Comparison of ENCODE assay signal across 17 cellular contexts in genomic region chr21:17532292-17532691, GRCh38. TPM values are rescaled to one million over a fixed set of nuclear protein-coding genes. Genes with fewer than 3 reads are reported as not detected.
DNase-seq lines count a peak whose midpoint lies in the region; ATAC-seq and TF ChIP-seq lines count a peak whose summit lies in the region.
"Had no signal": no experiment of that assay in that cellular context is flagged by ENCODE, and none has a peak within 500 bp of the region (broad histone marks: within the 10 kb centered on the region; RNA-seq: fewer than 3 reads in every experiment).

No MANE protein-coding gene starts in this region.

- H3K4me3 ChIP-seq in osteoblast (ENCODE audit: insufficient read depth, low read length) = no peak overlapping the region
- no peak overlapping the region for H3K4me3 ChIP-seq in CD8-positive, alpha-beta T cell (ENCODE audit: low read depth, low read length)
- H3K4me3 ChIP-seq: BLaER1 had no signal

- POLR2A ChIA-PET in WTC11 (lab: Charles Lee) = no interaction called here
- POLR2A ChIA-PET in CD8-positive, alpha-beta T cell (lab: Charles Lee) = no interaction called here

- no peaks in the 10 kb centered on the region for H3K4me1 ChIP-seq in osteoblast (ENCODE audit: insufficient read depth, low read length)
- no peaks in the 10 kb centered on the region for H3K4me1 ChIP-seq in CD8-positive, alpha-beta T cell (ENCODE audit: insufficient read depth, low read length)
- H3K4me1 ChIP-seq: BLaER1 had no signal

- TF ChIP-seq CTCF in WTC11 (IDR thresholded peaks at IDR 0.05) = no peak
- no peak for TF ChIP-seq CTCF in osteoblast (IDR thresholded peaks at IDR 0.05; ENCODE audit: extremely low read depth, low read depth, low read length)
- no peak for TF ChIP-seq CTCF in HFFc6 (IDR thresholded peaks at IDR 0.05)
- no peak for TF ChIP-seq CTCF in CD8-positive, alpha-beta T cell (IDR thresholded peaks at IDR 0.05)

- H3K27ac ChIP-seq in osteoblast (ENCODE audit: low read depth, low read length) = no peak overlapping the region
- H3K27ac ChIP-seq in CD8-positive, alpha-beta T cell (ENCODE audit: low read depth, low read length) = no peak overlapping the region
- H3K27ac ChIP-seq: BLaER1 had no signal

- no peaks in the 10 kb centered on the region for H3K27me3 ChIP-seq in osteoblast (ENCODE audit: insufficient read depth, low read length)
- H3K27me3 ChIP-seq in CD8-positive, alpha-beta T cell (ENCODE audit: insufficient read depth, low read length) = no peaks in the 10 kb centered on the region
- H3K27me3 ChIP-seq: BLaER1 had no signal

- H3K27ac Mint-ChIP-seq in activated CD8-positive, alpha-beta memory T cell treated with anti-CD3 and anti-CD28 coated beads, Interleukin-2, amount 10 ng/mL, durations not matched to agents 7 days and 5 days = no peak overlapping the region
- H3K27ac Mint-ChIP-seq in WTC11 (peak overlapping the region; percentile 35), HFFc6 (no peak overlapping the region)
- H3K27ac Mint-ChIP-seq in CD8-positive, alpha-beta T cell = no peak overlapping the region
- H3K27ac Mint-ChIP-seq: CD14-positive monocyte; CD4-positive, alpha-beta memory T cell had no signal

- H3K36me3 ChIP-seq in osteoblast (ENCODE audit: insufficient read depth, low read length) = no peaks in the 10 kb centered on the region
- no peaks in the 10 kb centered on the region for H3K36me3 ChIP-seq in CD8-positive, alpha-beta T cell (ENCODE audit: insufficient read depth, low read length)
- H3K36me3 ChIP-seq: BLaER1 had no signal

- H3K4me2 ChIP-seq in osteoblast (ENCODE audit: insufficient read depth, low read length) = no peak overlapping the region
- H3K4me2 ChIP-seq: BLaER1 had no signal

- H3K79me2 ChIP-seq in osteoblast (ENCODE audit: insufficient read depth, low read length) = no peaks in the 10 kb centered on the region

- H3K27me3 Mint-ChIP-seq in activated CD8-positive, alpha-beta memory T cell treated with anti-CD3 and anti-CD28 coated beads, Interleukin-2, amount 10 ng/mL, durations not matched to agents 7 days and 5 days = peaks cover 3% of the 10 kb centered on the region
- no peaks in the 10 kb centered on the region for H3K27me3 Mint-ChIP-seq in WTC11 (ENCODE audit: low read depth)
- peaks cover 8% of the 10 kb centered on the region; the same call in 1 of the 2 replicates for H3K27me3 Mint-ChIP-seq in HFFc6 (ENCODE audit: insufficient read depth)
- peaks cover 6% of the 10 kb centered on the region for H3K27me3 Mint-ChIP-seq in CD8-positive, alpha-beta T cell (ENCODE audit: low read depth)

- no peak overlapping the region for H3K4me3 Mint-ChIP-seq in activated CD8-positive, alpha-beta memory T cell treated with anti-CD3 and anti-CD28 coated beads, Interleukin-2, amount 10 ng/mL, durations not matched to agents 7 days and 5 days
- H3K4me3 Mint-ChIP-seq in WTC11 (no peak overlapping the region), HFFc6 (no peak overlapping the region)
- H3K4me3 Mint-ChIP-seq in CD8-positive, alpha-beta T cell = no peak overlapping the region
- H3K4me3 Mint-ChIP-seq: CD4-positive, alpha-beta memory T cell had no signal

- CTCF ChIA-PET in activated CD8-positive, alpha-beta memory T cell treated with anti-CD3 and anti-CD28 coated beads, Interleukin-2, amount 10 ng/mL, durations not matched to agents 7 days and 5 days (lab: Charles Lee) = no interaction called here
- CTCF ChIA-PET in WTC11 (lab: Charles Lee) = interaction anchor here (1.1 to 2.4 kb wide), 2 partner anchors 20 to 22 kb away, joined by 4 to 8 read pairs; no protein-coding TSS in a partner anchor
- CTCF ChIA-PET in CD8-positive, alpha-beta T cell (lab: Charles Lee) = no interaction called here

- H3K9me3 Mint-ChIP-seq in activated CD8-positive, alpha-beta memory T cell treated with anti-CD3 and anti-CD28 coated beads, Interleukin-2, amount 10 ng/mL, durations not matched to agents 7 days and 5 days (ENCODE audit: low read depth) = no peaks in the 10 kb centered on the region
- H3K9me3 Mint-ChIP-seq in WTC11 (no peaks in the 10 kb centered on the region), HFFc6 (no peaks in the 10 kb centered on the region)
- no peaks in the 10 kb centered on the region for H3K9me3 Mint-ChIP-seq in CD8-positive, alpha-beta T cell
- H3K9me3 Mint-ChIP-seq: CD4-positive, alpha-beta memory T cell had no signal

- peak; percentile 55 for ATAC-seq in activated CD8-positive, alpha-beta memory T cell treated with anti-CD3 and anti-CD28 coated beads, Interleukin-2, amount 10 ng/mL, durations not matched to agents 7 days and 5 days
- ATAC-seq in GM19351 (IDR thresholded peaks at IDR 0.05; ENCODE audit: unreplicated experiment) (peak; percentile 55), WTC11 (no peak)
- ATAC-seq in CD8-positive, alpha-beta T cell = no peak
- ATAC-seq: HCT116 had no signal

- H3K9me3 ChIP-seq in osteoblast (ENCODE audit: low read depth, low read length) = no peaks in the 10 kb centered on the region
- no peaks in the 10 kb centered on the region for H3K9me3 ChIP-seq in CD8-positive, alpha-beta T cell (ENCODE audit: low read length)
- H3K9me3 ChIP-seq: BLaER1 had no signal

- no peak overlapping the region for H2AFZ ChIP-seq in osteoblast (ENCODE audit: low read length)

- DNase-seq in activated CD8-positive, alpha-beta memory T cell treated with anti-CD3 and anti-CD28 coated beads, Interleukin-2, amount 10 ng/mL, durations not matched to agents 7 days and 5 days = no peak
- DNase-seq in activated CD8-positive, alpha-beta memory T cell treated with anti-CD3 and anti-CD28 coated beads for 24 hours = no peak
- DNase-seq in WTC11 (ENCODE audit: low spot score) (no peak), osteoblast (ENCODE audit: insufficient read length, low spot score, missing footprints) (peak; percentile 18), HFFc6 (no peak)
- no peak for DNase-seq in CD8-positive, alpha-beta T cell
- DNase-seq: 8988T; Calu3; CD4-positive, alpha-beta memory T cell; DMS79 treated with DMSO at 0.1 percent for 48 hours; GF-D8; GOT3; H7 had no signal

- H3K4me1 Mint-ChIP-seq in activated CD8-positive, alpha-beta memory T cell treated with anti-CD3 and anti-CD28 coated beads, Interleukin-2, amount 10 ng/mL, durations not matched to agents 7 days and 5 days = peaks cover 3% of the 10 kb centered on the region
- H3K4me1 Mint-ChIP-seq in WTC11 (peaks cover 62% of the 10 kb centered on the region), HFFc6 (ENCODE audit: low read depth) (peaks cover 4% of the 10 kb centered on the region)
- H3K4me1 Mint-ChIP-seq in CD8-positive, alpha-beta T cell (ENCODE audit: low read depth) = no peaks in the 10 kb centered on the region

- no peaks in the 10 kb centered on the region for H3K36me3 Mint-ChIP-seq in activated CD8-positive, alpha-beta memory T cell treated with anti-CD3 and anti-CD28 coated beads, Interleukin-2, amount 10 ng/mL, durations not matched to agents 7 days and 5 days
- H3K36me3 Mint-ChIP-seq in WTC11 = peaks cover 6% of the 10 kb centered on the region
- no peaks in the 10 kb centered on the region for H3K36me3 Mint-ChIP-seq in HFFc6 (ENCODE audit: low read depth)
- no peaks in the 10 kb centered on the region for H3K36me3 Mint-ChIP-seq in CD8-positive, alpha-beta T cell
- H3K36me3 Mint-ChIP-seq: CD14-positive monocyte; CD4-positive, alpha-beta memory T cell had no signal

- no peaks in the 10 kb centered on the region for H4K20me1 ChIP-seq in osteoblast (ENCODE audit: insufficient read depth, low read length)
- H4K20me1 ChIP-seq: BLaER1 had no signal

- intact Hi-C loops in CD8-positive, alpha-beta T cell (cut with DNase I, micrococcal nuclease) = no loop called here

TF ChIP-seq in WTC11, 78 proteins besides CTCF, POLR2A, EP300 and RAD21 (continues in another document):
- TF ChIP-seq TEAD4 (CRISPR knock-in tag; IDR thresholded peaks at IDR 0.05) (no peak), ZNF512 (CRISPR knock-in tag; IDR thresholded peaks at IDR 0.05; ENCODE audit: borderline replicate concordance) (no peak), ATF3 (CRISPR knock-in tag; conservative IDR thresholded peaks at IDR 0.05) (no peak), CDX4 (CRISPR knock-in tag; IDR thresholded peaks at IDR 0.05; ENCODE audit: borderline replicate concordance) (no peak), ZNF671 (CRISPR knock-in tag; IDR thresholded peaks at IDR 0.05) (no peak), IRF1 (CRISPR knock-in tag; IDR thresholded peaks at IDR 0.05) (no peak)

RNA-seq across cellular contexts. Expression of gene CXADR, which starts 19.4 kb away (rescaled TPM):
- under 1 TPM; 0.15 to 0.16 TPM for total RNA-seq in activated CD8-positive, alpha-beta memory T cell treated with anti-CD3 and anti-CD28 coated beads, Interleukin-2, amount 10 ng/mL, durations not matched to agents 7 days and 5 days
- 119 to 125 TPM (median 119 TPM) in 3 replicates for total RNA-seq in WTC11 (2021)
- total RNA-seq in osteoblast = under 0.01 and 0.36 TPM in 2 replicates
- under 1 TPM in 4 of 6 experiments, not detected in 2; 0.05 to 0.28 (median 0.09) TPM for total RNA-seq in HFFc6 (2021; fragmentation: NEBNext Ultra II Directional; extraction: Animal tissue kit (Norgen Biotek cat#: 25700))
- 1 to 10 TPM in 1 of 2 experiments, under 1 TPM in 1; 0.69 to 1.0 TPM for total RNA-seq in CD8-positive, alpha-beta T cell

Comparison
In these comparisons a context has a peak if more than half of its experiments do, and no peak if none do; other contexts are left out.
1. ATAC-seq: peak in activated CD8-positive, alpha-beta memory T cell treated with anti-CD3 and anti-CD28 coated beads, Interleukin-2, amount 10 ng/mL, durations not matched to agents 7 days and 5 days (single experiment) and GM19351 (single experiment); none in WTC11 (single experiment) and CD8-positive, alpha-beta T cell (single experiment).
2. RNA of gene CXADR, which starts 19.4 kb away (total RNA-seq): 119 to 125 TPM in WTC11; 0.69 to 1.0 TPM in CD8-positive, alpha-beta T cell, under 0.01 to 0.36 TPM in osteoblast, 0.15 to 0.16 TPM in activated CD8-positive, alpha-beta memory T cell treated with anti-CD3 and anti-CD28 coated beads, Interleukin-2, amount 10 ng/mL, durations not matched to agents 7 days and 5 days and 0.05 to 0.28 TPM in HFFc6; every median in the first group is over 10 times any median in the second.